ENCODE assay signal across 8 cellular contexts in the genomic region with DNA sequence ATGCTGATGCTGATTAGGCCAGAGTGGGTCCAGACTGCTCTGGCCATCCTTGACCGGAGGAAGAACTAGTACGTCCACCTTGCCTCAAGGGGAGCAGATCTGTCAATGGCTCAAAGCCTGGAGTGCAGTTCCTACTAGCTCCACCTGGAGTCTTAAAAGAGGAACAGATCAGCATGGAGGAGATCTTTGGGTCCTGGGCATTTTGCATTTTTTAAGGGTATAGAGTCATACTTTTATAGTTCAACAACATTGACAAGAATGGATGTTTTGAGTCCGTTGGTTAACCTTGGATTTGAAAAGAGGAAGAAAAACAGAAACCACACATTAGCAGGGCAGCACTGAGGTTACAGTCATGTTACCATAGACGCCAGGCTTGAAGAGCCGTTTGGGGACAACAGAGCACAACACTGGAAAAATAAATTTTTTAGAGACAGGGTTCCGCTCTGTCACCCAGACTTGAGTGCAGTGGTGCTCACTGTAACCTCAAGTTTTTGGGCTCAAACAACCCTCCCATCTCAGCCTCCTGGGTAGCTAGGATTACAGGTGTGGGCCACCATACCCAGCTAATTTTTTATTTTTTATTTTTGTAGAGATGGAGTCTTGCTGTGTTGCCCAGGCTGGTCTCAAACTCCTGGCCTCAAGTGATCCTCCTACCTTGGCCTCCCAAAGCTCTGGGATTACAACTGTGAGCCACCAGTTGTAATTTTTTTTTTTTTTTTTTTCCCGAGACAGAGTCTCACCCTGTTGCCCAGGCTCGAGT.
DNase-seq lines count a peak whose midpoint lies in the region; ATAC-seq and TF ChIP-seq lines count a peak whose summit lies in the region.

No MANE protein-coding gene starts in this region.

- H3K27me3 Mint-ChIP-seq in Caco-2 (ENCODE audit: insufficient read depth, unreplicated experiment) (no peaks in the 10 kb centered on the region), T-helper 17 cell (no peaks in the 10 kb centered on the region)

- H3K4me3 ChIP-seq in Caco-2 (ENCODE audit: low read depth, low read length) (no peak overlapping the region), mesendoderm (ENCODE audit: low read length) (no peak overlapping the region)

- no peak overlapping the region for H3K4me2 ChIP-seq in mesendoderm (ENCODE audit: low read length)

- H3K9ac ChIP-seq in mesendoderm (ENCODE audit: low read length): no peak overlapping the region

- no peak overlapping the region for H3K4me3 Mint-ChIP-seq in Caco-2 (ENCODE audit: unreplicated experiment)
- no peak overlapping the region for H3K4me3 Mint-ChIP-seq in T-helper 17 cell

- H3K4me1 ChIP-seq in Caco-2 (no peaks in the 10 kb centered on the region), mesendoderm (ENCODE audit: control insufficient read depth, low read depth, low read length) (no peaks in the 10 kb centered on the region)

- no TSS peak for BruUV-seq in Caco-2 (replicated peaks; lab: Mats Ljungman, UMichigan)

- H3K9me3 ChIP-seq in Caco-2 (no peaks in the 10 kb centered on the region), T-helper 17 cell (ENCODE audit: control insufficient read depth, low read length, poor library complexity, severe bottlenecking) (no peaks in the 10 kb centered on the region)

- DNase-seq in Caco-2 (peak in 1 of 2 experiments; percentile 44), T-helper 17 cell (no peak), mesendoderm (peak; percentile 58), occipital lobe (lab: John Stamatoyannopoulos, UW) (no peak), COLO829 (ENCODE audit: low spot score) (no peak)
- DNase-seq in activated CD4-positive, alpha-beta T cell treated with anti-CD3 and anti-CD28 coated beads, Interleukin-2, amount 50 U/mL, for 48 hours: no peak

- no peak overlapping the region for H2AK5ac ChIP-seq in mesendoderm (ENCODE audit: low read length)

- H3K36me3 ChIP-seq in Caco-2 (ENCODE audit: control insufficient read depth, insufficient read depth, low read length): no peaks in the 10 kb centered on the region
- no peaks in the 10 kb centered on the region for H3K36me3 ChIP-seq in mesendoderm (ENCODE audit: control insufficient read depth, insufficient read depth, low read length)

- no peaks in the 10 kb centered on the region for H3K79me2 ChIP-seq in mesendoderm (ENCODE audit: control insufficient read depth, insufficient read depth, low read length)

- peak; percentile 16 to 49 for TF ChIP-seq CTCF in Caco-2 (IDR thresholded peaks at IDR 0.05; ENCODE audit: insufficient read depth in 1 of 2, low read depth in 1 of 2, low read length in 1 of 2, severe bottlenecking in 1 of 2, unreplicated experiment in 1 of 2)

- POLR2A ChIA-PET in Caco-2 (lab: Charles Lee): no interaction called here

- no peak overlapping the region for H3K56ac ChIP-seq in mesendoderm (ENCODE audit: low read length)

- H3K18ac ChIP-seq in mesendoderm (ENCODE audit: low read length): no peak overlapping the region

- no peak overlapping the region for H3K4ac ChIP-seq in mesendoderm (ENCODE audit: low read depth, low read length)

- no peak overlapping the region for H2BK15ac ChIP-seq in mesendoderm (replicated peaks; ENCODE audit: low read depth)

- peak; percentile 59 for ATAC-seq in GM19455 (IDR thresholded peaks at IDR 0.05; ENCODE audit: unreplicated experiment)
- peak; percentile 64 for ATAC-seq in HG03354 (IDR thresholded peaks at IDR 0.05; ENCODE audit: poor library complexity, severe bottlenecking, unreplicated experiment)
- peak; percentile 61 for ATAC-seq in T-helper 17 cell

- no peak overlapping the region for H2BK5ac ChIP-seq in mesendoderm (ENCODE audit: low read length)

- no peak overlapping the region for H4K8ac ChIP-seq in mesendoderm (ENCODE audit: low read depth, low read length)

- H3K9me3 Mint-ChIP-seq in Caco-2 (ENCODE audit: unreplicated experiment): no peaks in the 10 kb centered on the region

- no peaks in the 10 kb centered on the region for H3K27me3 ChIP-seq in Caco-2 (replicated peaks; ENCODE audit: control insufficient read depth, insufficient read depth, low read length)
- no peaks in the 10 kb centered on the region for H3K27me3 ChIP-seq in mesendoderm (ENCODE audit: insufficient read depth, low read length, poor library complexity)

- H3K27ac Mint-ChIP-seq in Caco-2 (ENCODE audit: unreplicated experiment): no peak overlapping the region
- H3K27ac Mint-ChIP-seq in T-helper 17 cell: no peak overlapping the region

- no peaks in the 10 kb centered on the region for H3K4me1 Mint-ChIP-seq in Caco-2 (ENCODE audit: low read depth, unreplicated experiment)
- H3K4me1 Mint-ChIP-seq in T-helper 17 cell: peaks cover 14% of the 10 kb centered on the region

- H3K79me1 ChIP-seq in mesendoderm (ENCODE audit: low read length): no peaks in the 10 kb centered on the region

- CTCF ChIA-PET in Caco-2 (lab: Charles Lee): interaction anchor here (1.0 to 1.2 kb wide), 2 partner anchors 48 to 87 kb away, joined by 3 to 8 read pairs; no protein-coding TSS in a partner anchor

- no CpG with 5 or more reads among the region's 8 CpGs for WGBS in mesendoderm (ENCODE audit: extremely low coverage, insufficient coverage, low lambda C conversion rate)

- intact Hi-C loops in Caco-2 (cut with micrococcal nuclease; ENCODE audit: unreplicated experiment): loop anchor here (1.0 kb wide), 1 partner anchor 87 kb away; no protein-coding TSS in a partner anchor

- H3K27ac ChIP-seq in mesendoderm (ENCODE audit: low read depth, low read length): no peak overlapping the region

- no peak overlapping the region for H2BK120ac ChIP-seq in mesendoderm (ENCODE audit: low read depth, low read length)

- H3K23ac ChIP-seq in mesendoderm (ENCODE audit: low read length): no peak overlapping the region

- no peak overlapping the region for H4K5ac ChIP-seq in mesendoderm (ENCODE audit: low read length)

- H3K36me3 Mint-ChIP-seq in Caco-2 (ENCODE audit: insufficient read depth, unreplicated experiment) (no peaks in the 10 kb centered on the region), T-helper 17 cell (ENCODE audit: low read depth) (no peaks in the 10 kb centered on the region)
